ENCODE assay signal across 13 cellular contexts in the genomic region with DNA sequence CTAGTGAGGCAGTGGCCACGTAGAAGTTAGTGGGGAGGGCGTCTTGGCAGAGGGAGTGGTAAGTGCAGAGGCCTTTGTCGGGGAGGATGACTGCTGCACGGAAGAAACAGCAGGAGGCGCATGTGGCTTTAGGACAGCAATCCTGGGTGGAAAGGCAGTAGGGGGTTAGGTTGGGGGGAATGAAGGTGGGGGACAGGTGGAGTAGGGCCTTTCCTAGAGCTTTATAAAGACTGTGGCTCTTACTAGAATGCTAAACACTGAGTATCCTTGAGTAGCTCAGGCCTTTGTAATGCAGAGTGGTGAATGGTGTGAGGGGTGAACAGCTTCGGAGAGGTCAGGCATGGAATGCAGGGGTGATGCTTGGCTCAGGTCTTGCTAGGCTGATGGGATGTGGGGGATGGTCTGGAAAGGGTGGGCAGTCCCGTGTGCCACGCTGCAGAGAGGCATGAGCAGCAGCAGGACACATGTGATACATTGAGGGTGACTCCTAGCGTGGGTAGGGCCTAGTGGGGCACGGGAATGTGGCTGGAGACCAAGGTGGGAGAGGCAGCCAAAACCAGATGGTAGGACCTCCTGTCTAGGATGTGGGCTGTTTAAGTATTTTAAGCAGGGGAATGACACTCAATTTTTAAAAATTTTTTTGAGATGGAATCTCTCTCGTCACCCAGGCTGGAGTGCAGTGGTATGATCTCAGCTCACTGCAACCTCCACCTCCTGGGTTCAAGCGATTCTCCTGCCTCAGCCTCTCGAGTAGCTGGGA. TPM values are rescaled to one million over a fixed set of nuclear protein-coding genes. Genes with fewer than 3 reads are reported as not detected.
A peak's percentile ranks its signal among the peaks of the same experiment; 100 is the strongest.
DNase-seq lines count a peak whose midpoint lies in the region; ATAC-seq and TF ChIP-seq lines count a peak whose summit lies in the region.
"Had no signal": no experiment of that assay in that cellular context is flagged by ENCODE, and none has a peak within 500 bp of the region (broad histone marks: within the 10 kb centered on the region; RNA-seq: fewer than 3 reads in every experiment).

No MANE protein-coding gene starts in this region.

- peaks cover 2% of the 10 kb centered on the region for H3K9me3 Mint-ChIP-seq in CD4-positive, alpha-beta T cell
- H3K9me3 Mint-ChIP-seq in endodermal cell = peaks cover 13% of the 10 kb centered on the region

- peaks cover 41% of the 10 kb centered on the region for H3K36me3 ChIP-seq in NT2/D1 (ENCODE audit: insufficient read depth, insufficient read length, low read length)
- peaks cover 48% of the 10 kb centered on the region for H3K36me3 ChIP-seq in endodermal cell (ENCODE audit: control insufficient read depth, insufficient read depth, low read length)
- H3K36me3 ChIP-seq in mesenchymal stem cell (ENCODE audit: control insufficient read depth in 1 of 2, insufficient read depth in 2 of 2, low read depth in 1 of 2, low read length in 2 of 2) = peaks cover 6 to 22% of the 10 kb centered on the region in 2 experiments
- H3K36me3 ChIP-seq in adrenal gland (replicated peaks in 1 of 2) = peaks cover 0 to 11% of the 10 kb centered on the region in 2 donors

- no peak for ATAC-seq in CD4-positive, alpha-beta T cell (ENCODE audit: poor library complexity)
- no peak for ATAC-seq in HG03108 (IDR thresholded peaks at IDR 0.05; ENCODE audit: unreplicated experiment)
- ATAC-seq: activated CD8-positive, alpha-beta memory T cell treated with anti-CD3 and anti-CD28 coated beads, Interleukin-2, amount 10 ng/mL, durations not matched to agents 7 days and 5 days; natural killer cell had no signal

- no peak overlapping the region for H3K4me3 ChIP-seq in NT2/D1 (ENCODE audit: insufficient read length, low read depth)
- H3K4me3 ChIP-seq in endodermal cell (ENCODE audit: low read length) = no peak overlapping the region
- no peak overlapping the region for H3K4me3 ChIP-seq in mesenchymal stem cell (ENCODE audit: insufficient read depth in 1 of 2, low read depth in 1 of 2, low read length in 2 of 2)
- H3K4me3 ChIP-seq in adrenal gland = no peak overlapping the region
- H3K4me3 ChIP-seq: heart right ventricle had no signal

- no peaks in the 10 kb centered on the region for H3K27me3 ChIP-seq in CD4-positive, alpha-beta T cell (ENCODE audit: control insufficient read depth, insufficient read depth, low read length)
- no peaks in the 10 kb centered on the region for H3K27me3 ChIP-seq in NT2/D1 (ENCODE audit: insufficient read depth, insufficient read length)
- H3K27me3 ChIP-seq in endodermal cell (ENCODE audit: control insufficient read depth, insufficient read depth, low read length, poor library complexity, severe bottlenecking) = no peaks in the 10 kb centered on the region
- H3K27me3 ChIP-seq in mesenchymal stem cell (ENCODE audit: control insufficient read depth in 1 of 2, insufficient read depth in 1 of 2, low read length in 2 of 2) = no peaks in the 10 kb centered on the region
- H3K27me3 ChIP-seq in adrenal gland = no peaks in the 10 kb centered on the region
- H3K27me3 ChIP-seq: heart right ventricle had no signal

- H3K36me3 Mint-ChIP-seq in CD4-positive, alpha-beta T cell (ENCODE audit: low read depth) = peaks cover 77% of the 10 kb centered on the region
- peaks cover 52% of the 10 kb centered on the region for H3K36me3 Mint-ChIP-seq in endodermal cell (ENCODE audit: low read depth)

- WGBS in endodermal cell (ENCODE audit: insufficient coverage in 1 of 2, insufficient read length in 1 of 2), 2 experiments = 46 to 61% methylated on average over 11 to 13 of the region's 13 CpGs
- 78% methylated on average over 13 of the region's 13 CpGs for WGBS in mesenchymal stem cell
- WGBS in adrenal gland, 4 donors = 76 to 83% (median 80%) methylated on average over 13 of the region's 13 CpGs

- no peak overlapping the region for H4K91ac ChIP-seq in mesenchymal stem cell (ENCODE audit: low read length)

- H3K9ac ChIP-seq in NT2/D1 (ENCODE audit: insufficient read length, low read depth) (no peak overlapping the region), endodermal cell (ENCODE audit: extremely low read depth, low read length, poor library complexity, severe bottlenecking) (no peak overlapping the region), mesenchymal stem cell (ENCODE audit: low read length) (peak overlapping the region; percentile 12)

- H3K9me3 ChIP-seq in CD4-positive, alpha-beta T cell (ENCODE audit: control insufficient read depth, low read length) = peaks cover 4% of the 10 kb centered on the region
- H3K9me3 ChIP-seq in NT2/D1 (ENCODE audit: insufficient read depth, low read length) = peaks cover 19% of the 10 kb centered on the region; the same call in 1 of the 2 replicates
- H3K9me3 ChIP-seq in endodermal cell (ENCODE audit: control insufficient read depth, low read length) = peaks cover 14% of the 10 kb centered on the region
- peaks cover 4% of the 10 kb centered on the region for H3K9me3 ChIP-seq in mesenchymal stem cell (ENCODE audit: control insufficient read depth, low read length)
- H3K9me3 ChIP-seq in adrenal gland (replicated peaks in 1 of 3) = no peaks in the 10 kb centered on the region

- CTCF ChIA-PET in CD4-positive, alpha-beta T cell (lab: Charles Lee) = no interaction called here

- no peak overlapping the region for H3K27ac ChIP-seq in CD4-positive, alpha-beta T cell (ENCODE audit: low read depth, low read length)
- H3K27ac ChIP-seq in endodermal cell (ENCODE audit: low read depth, low read length) (peak overlapping the region; percentile 70), mesenchymal stem cell (ENCODE audit: low read length, poor library complexity, severe bottlenecking) (peak overlapping the region; percentile 57), adrenal gland (no peak overlapping the region)
- H3K27ac ChIP-seq: heart right ventricle had no signal

- no peak overlapping the region for H2AFZ ChIP-seq in mesenchymal stem cell (ENCODE audit: low read depth, low read length)

- H4K8ac ChIP-seq in mesenchymal stem cell (ENCODE audit: low read length) = no peak overlapping the region

- H3K4me1 Mint-ChIP-seq in CD4-positive, alpha-beta T cell (ENCODE audit: low read depth) = peaks cover 46% of the 10 kb centered on the region
- H3K4me1 Mint-ChIP-seq in endodermal cell = peaks cover 49% of the 10 kb centered on the region

- H3K18ac ChIP-seq in mesenchymal stem cell (ENCODE audit: low read depth in 1 of 2, low read length in 2 of 2) = no peak overlapping the region

- no peak for TF ChIP-seq CTCF in CD4-positive, alpha-beta T cell (IDR thresholded peaks at IDR 0.05)
- TF ChIP-seq CTCF in endodermal cell (conservative IDR thresholded peaks at IDR 0.05) = peak; percentile 55
- TF ChIP-seq CTCF in adrenal gland (IDR thresholded peaks at IDR 0.05) = no peak

- no peak overlapping the region for H3K23ac ChIP-seq in mesenchymal stem cell (ENCODE audit: low read length in 2 of 2)

- H3K4ac ChIP-seq in mesenchymal stem cell (ENCODE audit: low read depth in 1 of 2, low read length in 2 of 2) = no peak overlapping the region

- no peak for TF ChIP-seq POLR2A in adrenal gland (IDR thresholded peaks at IDR 0.05)

- no peaks in the 10 kb centered on the region for H3K27me3 Mint-ChIP-seq in CD4-positive, alpha-beta T cell
- no peaks in the 10 kb centered on the region for H3K27me3 Mint-ChIP-seq in endodermal cell (ENCODE audit: insufficient read depth)
- H3K27me3 Mint-ChIP-seq: activated CD8-positive, alpha-beta memory T cell treated with anti-CD3 and anti-CD28 coated beads, Interleukin-2, amount 10 ng/mL, durations not matched to agents 7 days and 5 days; stimulated activated naive CD8-positive, alpha-beta T cell treated with anti-CD3 and anti-CD28 coated beads, Interleukin-15, Interleukin-2, amounts not matched to agents 100 ng/mL and 50 ng/mL, for 24 hours had no signal

- H2AK5ac ChIP-seq in mesenchymal stem cell (ENCODE audit: low read length, severe bottlenecking) = no peak overlapping the region

- H2BK12ac ChIP-seq in mesenchymal stem cell (ENCODE audit: low read length in 2 of 2) = no peak overlapping the region

- no peak overlapping the region for H2BK5ac ChIP-seq in mesenchymal stem cell (ENCODE audit: low read depth, low read length, poor library complexity, severe bottlenecking)

- peaks cover 4% of the 10 kb centered on the region for H3K79me1 ChIP-seq in mesenchymal stem cell (replicated peaks; ENCODE audit: low read length, poor library complexity, severe bottlenecking)

- no peak overlapping the region for H3K4me3 Mint-ChIP-seq in CD4-positive, alpha-beta T cell
- H3K4me3 Mint-ChIP-seq in endodermal cell = peak overlapping the region; percentile 6
- H3K4me3 Mint-ChIP-seq: activated CD8-positive, alpha-beta memory T cell treated with anti-CD3 and anti-CD28 coated beads, Interleukin-2, amount 10 ng/mL, durations not matched to agents 7 days and 5 days; natural killer cell; stimulated activated naive CD8-positive, alpha-beta T cell treated with anti-CD3 and anti-CD28 coated beads, Interleukin-15, Interleukin-2, amounts not matched to agents 100 ng/mL and 50 ng/mL, for 24 hours had no signal

- H3K4me1 ChIP-seq in NT2/D1 (ENCODE audit: insufficient read depth, insufficient read length) (peaks cover 15% of the 10 kb centered on the region), endodermal cell (ENCODE audit: control insufficient read depth, insufficient read depth, low read length) (peaks cover 15% of the 10 kb centered on the region), mesenchymal stem cell (ENCODE audit: control insufficient read depth, insufficient read depth, low read depth, low read length) (peaks cover 29% of the 10 kb centered on the region), adrenal gland (replicated peaks in 1 of 2) (peaks cover 26 to 32% of the 10 kb centered on the region in 2 donors)

- POLR2A ChIA-PET in CD4-positive, alpha-beta T cell (lab: Charles Lee) = interaction anchor here (1.0 kb wide), 1 partner anchor 12 kb away, joined by 3 read pairs; no protein-coding TSS in a partner anchor

- no peak overlapping the region for H2BK15ac ChIP-seq in mesenchymal stem cell (ENCODE audit: low read depth, poor library complexity, severe bottlenecking)

- peak overlapping the region; percentile 58 for H3K27ac Mint-ChIP-seq in CD4-positive, alpha-beta T cell
- H3K27ac Mint-ChIP-seq in endodermal cell = peak overlapping the region; percentile 89
- H3K27ac Mint-ChIP-seq: activated CD8-positive, alpha-beta memory T cell treated with anti-CD3 and anti-CD28 coated beads, Interleukin-2, amount 10 ng/mL, durations not matched to agents 7 days and 5 days; stimulated activated naive CD8-positive, alpha-beta T cell treated with anti-CD3 and anti-CD28 coated beads, Interleukin-15, Interleukin-2, amounts not matched to agents 100 ng/mL and 50 ng/mL, for 24 hours had no signal

- intact Hi-C loops in CD4-positive, alpha-beta T cell (cut with DNase I, micrococcal nuclease) = no loop called here
- intact Hi-C loops in adrenal gland (cut with DNase I) = no loop called here

- H2BK120ac ChIP-seq in mesenchymal stem cell (ENCODE audit: low read depth, low read length) = no peak overlapping the region

- no peak overlapping the region for H3K14ac ChIP-seq in mesenchymal stem cell (ENCODE audit: low read length in 2 of 2)

- no peak overlapping the region for H3K4me2 ChIP-seq in mesenchymal stem cell (ENCODE audit: low read length, poor library complexity, severe bottlenecking)

- no peak for DNase-seq in CD4-positive, alpha-beta T cell
- peak; percentile 96 for DNase-seq in NT2/D1 (ENCODE audit: low read depth, low spot score)
- DNase-seq in endodermal cell = peak; percentile 85
- DNase-seq in mesenchymal stem cell = no peak
- no peak for DNase-seq in adrenal gland
- DNase-seq in cerebellar nuclear complex (lab: John Stamatoyannopoulos, UW) = no peak
- DNase-seq in DMS79 (lab: John Stamatoyannopoulos, UW) = no peak
- DNase-seq: activated CD8-positive, alpha-beta memory T cell treated with anti-CD3 and anti-CD28 coated beads, Interleukin-2, amount 10 ng/mL, durations not matched to agents 7 days and 5 days; heart right ventricle; natural killer cell; stimulated activated CD4-positive, alpha-beta T cell treated with anti-CD3 and anti-CD28 coated beads, Interleukin-1b, Interleukin-23, amount 100 ng/mL, for 48 hours had no signal

RNA-seq across cellular contexts. Expression of a gene that starts 19.2 kb away (rescaled TPM):
- total RNA-seq in CD4-positive, alpha-beta T cell = 10 to 100 TPM; 45.9 to 46.6 TPM
- total RNA-seq in endodermal cell (10 to 100 TPM; 79.4 to 97.7 TPM), adrenal gland (100 to 1,000 TPM in 3 of 8 donors, 10 to 100 TPM in 5; 38.5 to 115 (median 79.1) TPM)
- 62.5 TPM for polyA plus RNA-seq in endodermal cell (2013, experiment 1 of 2)
- polyA plus RNA-seq in endodermal cell (2013, experiment 2 of 2) = 49.7 TPM
- 75.8 TPM for polyA plus RNA-seq in mesenchymal stem cell (2013, experiment 1 of 2)
- 83.6 TPM for polyA plus RNA-seq in mesenchymal stem cell (2013, experiment 2 of 2)
- polyA plus RNA-seq in adrenal gland = 10 to 100 TPM; 28.6 to 98.5 (median 71.4) TPM

RNA-seq across cellular contexts. Expression of a gene that starts 34.3 kb away (rescaled TPM):
- 10 to 100 TPM; 17.1 to 22.8 TPM for total RNA-seq in CD4-positive, alpha-beta T cell
- total RNA-seq in endodermal cell = 10 to 100 TPM; 82.0 to 83.5 TPM
- 63.9 TPM for polyA plus RNA-seq in endodermal cell (2013, experiment 1 of 2)
- 63.6 TPM for polyA plus RNA-seq in endodermal cell (2013, experiment 2 of 2)
- polyA plus RNA-seq in mesenchymal stem cell (2013, experiment 1 of 2) = 67.7 TPM
- polyA plus RNA-seq in mesenchymal stem cell (2013, experiment 2 of 2) = 65.9 TPM
- 100 to 1,000 TPM in 5 of 8 donors, 10 to 100 TPM in 3; 93.1 to 220 (median 110) TPM for total RNA-seq in adrenal gland
- 10 to 100 TPM; 39.2 to 60.1 (median 56.3) TPM for polyA plus RNA-seq in adrenal gland

Comparison
In these comparisons a context has a peak if more than half of its experiments do, and no peak if none do; other contexts are left out.
1. DNase-seq: peak in NT2/D1 (single experiment) and endodermal cell (single experiment); none in CD4-positive, alpha-beta T cell (0 of 10), mesenchymal stem cell (single experiment), adrenal gland (0 of 7), cerebellar nuclear complex (0 of 2) and DMS79 (single experiment).
2. H3K27ac ChIP-seq: peak in endodermal cell (single experiment) and mesenchymal stem cell (single experiment); none in CD4-positive, alpha-beta T cell (single experiment) and adrenal gland (0 of 5).